ENCODE assay signal across 29 cellular contexts in the genomic region with DNA sequence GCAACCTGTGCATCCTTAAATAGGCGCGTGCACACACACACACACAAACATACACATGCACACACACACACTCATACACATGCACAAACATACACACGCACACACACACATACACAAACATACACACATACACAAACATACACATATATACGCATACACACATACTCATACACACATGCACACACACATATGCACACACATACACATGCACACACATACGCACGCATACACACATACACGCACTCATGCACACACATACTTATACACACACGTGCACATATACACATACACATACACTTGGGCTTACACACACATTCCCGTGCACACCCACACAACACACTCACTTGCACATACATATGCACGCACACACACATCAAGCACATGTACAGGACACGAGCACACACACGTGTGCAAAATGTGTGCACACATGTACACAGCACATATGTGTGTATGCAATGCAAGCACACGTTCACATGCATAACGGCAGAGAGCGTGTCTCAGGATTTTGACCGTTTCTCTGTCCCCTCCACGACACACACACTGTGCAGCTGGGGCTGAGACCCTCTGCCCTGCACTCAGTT.
DNase-seq lines count a peak whose midpoint lies in the region; ATAC-seq, FAIRE-seq and TF ChIP-seq lines count a peak whose summit lies in the region.
"Had no signal": no experiment of that assay in that cellular context is flagged by ENCODE, and none has a peak within 500 bp of the region (broad histone marks: within the 10 kb centered on the region; RNA-seq: fewer than 3 reads in every experiment).

No MANE protein-coding gene starts in this region.

- peak overlapping the region in 3 of 4 donors; percentile 73 to 86 (median 80) for H3K27ac ChIP-seq in pancreas
- no peak overlapping the region for H3K27ac ChIP-seq in small intestine (ENCODE audit: low read depth in 1 of 2, low read length in 1 of 2)
- H3K27ac ChIP-seq: foreskin keratinocyte, neutrophil had no signal

- ATAC-seq in activated CD8-positive, alpha-beta T cell treated with anti-CD3 and anti-CD28 coated beads, Interleukin-2, amount 10 ng/mL, durations not matched to agents 7 days and 5 days = no peak
- no peak for ATAC-seq in activated CD8-positive, alpha-beta T cell treated with anti-CD3 and anti-CD28 coated beads for 36 hours
- no peak for ATAC-seq in pancreas
- ATAC-seq: foreskin keratinocyte had no signal

- H3K36me3 ChIP-seq in pancreas = no peaks in the 10 kb centered on the region
- no peaks in the 10 kb centered on the region for H3K36me3 ChIP-seq in small intestine (ENCODE audit: control insufficient read depth in 2 of 2, insufficient read depth in 2 of 2, low read length in 2 of 2)
- H3K36me3 ChIP-seq: HAP-1, neutrophil, transverse colon had no signal

- POLR2A ChIA-PET in activated CD8-positive, alpha-beta T cell treated with anti-CD3 and anti-CD28 coated beads, Interleukin-2, amount 10 ng/mL, durations not matched to agents 7 days and 5 days (lab: Charles Lee) = no interaction called here
- POLR2A ChIA-PET in activated CD8-positive, alpha-beta T cell treated with anti-CD3 and anti-CD28 coated beads for 36 hours (lab: Charles Lee) = no interaction called here

- intact Hi-C loops in activated CD8-positive, alpha-beta T cell treated with anti-CD3 and anti-CD28 coated beads for 36 hours (cut with micrococcal nuclease) = no loop called here
- intact Hi-C loops in pancreas (cut with DNase I) = no loop called here

- CTCF ChIA-PET in activated CD8-positive, alpha-beta T cell treated with anti-CD3 and anti-CD28 coated beads, Interleukin-2, amount 10 ng/mL, durations not matched to agents 7 days and 5 days (lab: Charles Lee) = no interaction called here
- CTCF ChIA-PET in activated CD8-positive, alpha-beta T cell treated with anti-CD3 and anti-CD28 coated beads for 36 hours (lab: Charles Lee) = no interaction called here

- H3K9me3 Mint-ChIP-seq in activated CD8-positive, alpha-beta T cell treated with anti-CD3 and anti-CD28 coated beads, Interleukin-2, amount 10 ng/mL, durations not matched to agents 7 days and 5 days (ENCODE audit: insufficient read depth) = no peaks in the 10 kb centered on the region
- H3K9me3 Mint-ChIP-seq in activated CD8-positive, alpha-beta T cell treated with anti-CD3 and anti-CD28 coated beads for 36 hours = no peaks in the 10 kb centered on the region
- H3K9me3 Mint-ChIP-seq in brain = peaks cover 0 to 13% (median 4%) of the 10 kb centered on the region in 5 experiments

- TF ChIP-seq CTCF in activated CD8-positive, alpha-beta T cell treated with anti-CD3 and anti-CD28 coated beads for 36 hours (IDR thresholded peaks at IDR 0.05) = no peak
- TF ChIP-seq CTCF in brain (conservative IDR thresholded peaks at IDR 0.05) (no peak), pancreas (IDR thresholded peaks at IDR 0.05) (no peak)

- DNase-seq in activated CD8-positive, alpha-beta T cell treated with anti-CD3 and anti-CD28 coated beads, Interleukin-2, amount 10 ng/mL, durations not matched to agents 7 days and 5 days = no peak
- DNase-seq in activated CD8-positive, alpha-beta T cell treated with anti-CD3 and anti-CD28 coated beads for 36 hours = no peak
- DNase-seq in pancreas (no peak), small intestine (no peak), NCI-H128 (lab: John Stamatoyannopoulos, UW; ENCODE audit: unreplicated experiment) (no peak), middle frontal gyrus (ENCODE audit: extremely low spot score, low spot score) (no peak)
- DNase-seq in stimulated activated CD4-positive, alpha-beta T cell treated with anti-CD3 and anti-CD28 coated beads, Interleukin-1b, Interleukin-23, amount 100 ng/mL, for 48 hours = no peak
- DNase-seq: 8988T; activated CD4-positive, alpha-beta T cell treated with anti-CD3 and anti-CD28 coated beads for 1 hour; activated effector memory CD4-positive, alpha-beta T cell treated with Interleukin-2 at 50 U/mL for 16 hours; activated naive CD8-positive, alpha-beta T cell treated with anti-CD3 and anti-CD28 coated beads, Interleukin-2, amount 10 ng/mL, durations not matched to agents 7 days and 5 days; AML-193; CD8-positive, alpha-beta memory T cell; endodermal cell; foreskin keratinocyte; Karpas-422; NCI-H1436 treated with DMSO at 0.1 percent for 48 hours; NCI-H2107 had no signal

- H3K27me3 ChIP-seq in pancreas = no peaks in the 10 kb centered on the region
- H3K27me3 ChIP-seq in small intestine (ENCODE audit: control insufficient read depth in 2 of 2, insufficient read depth in 2 of 2, low read length in 2 of 2) = no peaks in the 10 kb centered on the region
- H3K27me3 ChIP-seq: foreskin keratinocyte, transverse colon had no signal

- H3K4me3 ChIP-seq in pancreas (no peak overlapping the region), small intestine (ENCODE audit: low read depth in 1 of 2, low read length in 2 of 2) (no peak overlapping the region)
- H3K4me3 ChIP-seq: HAP-1, lung, skin epidermis, transverse colon had no signal

- FAIRE-seq in pancreas (lab: Jason Lieb, UNC) = no peak
- no peak for FAIRE-seq in small intestine (lab: Jason Lieb, UNC)
- FAIRE-seq: astrocyte, GM19239, TTC549 had no signal

- H3K4me1 Mint-ChIP-seq in activated CD8-positive, alpha-beta T cell treated with anti-CD3 and anti-CD28 coated beads, Interleukin-2, amount 10 ng/mL, durations not matched to agents 7 days and 5 days (ENCODE audit: low read depth) = peaks cover 20% of the 10 kb centered on the region
- peaks cover 3% of the 10 kb centered on the region for H3K4me1 Mint-ChIP-seq in activated CD8-positive, alpha-beta T cell treated with anti-CD3 and anti-CD28 coated beads for 36 hours (ENCODE audit: low read depth)
- H3K4me1 Mint-ChIP-seq in brain = peaks cover 49% of the 10 kb centered on the region

- H3K36me3 Mint-ChIP-seq in activated CD8-positive, alpha-beta T cell treated with anti-CD3 and anti-CD28 coated beads, Interleukin-2, amount 10 ng/mL, durations not matched to agents 7 days and 5 days (ENCODE audit: low read depth) = peaks cover 4% of the 10 kb centered on the region
- no peaks in the 10 kb centered on the region for H3K36me3 Mint-ChIP-seq in activated CD8-positive, alpha-beta T cell treated with anti-CD3 and anti-CD28 coated beads for 36 hours (ENCODE audit: low read depth)
- H3K36me3 Mint-ChIP-seq in brain = no peaks in the 10 kb centered on the region
- H3K36me3 Mint-ChIP-seq: CD8-positive, alpha-beta memory T cell had no signal

- no peak overlapping the region for H3K4me3 Mint-ChIP-seq in activated CD8-positive, alpha-beta T cell treated with anti-CD3 and anti-CD28 coated beads, Interleukin-2, amount 10 ng/mL, durations not matched to agents 7 days and 5 days
- H3K4me3 Mint-ChIP-seq in activated CD8-positive, alpha-beta T cell treated with anti-CD3 and anti-CD28 coated beads for 36 hours = no peak overlapping the region
- peak overlapping the region in 1 of 5 experiments; percentile 72 for H3K4me3 Mint-ChIP-seq in brain
- H3K4me3 Mint-ChIP-seq: activated naive CD8-positive, alpha-beta T cell treated with anti-CD3 and anti-CD28 coated beads, Interleukin-2, amount 10 ng/mL, durations not matched to agents 7 days and 5 days; central memory CD8-positive, alpha-beta T cell; dendritic cell treated with granulocyte-macrophage colony-stimulating factor and Interleukin-4, amounts not matched to agents 40 ng/mL and 50 ng/mL, for 4 days; endodermal cell had no signal

- H3K27me3 Mint-ChIP-seq in activated CD8-positive, alpha-beta T cell treated with anti-CD3 and anti-CD28 coated beads, Interleukin-2, amount 10 ng/mL, durations not matched to agents 7 days and 5 days (ENCODE audit: low read depth) = no peaks in the 10 kb centered on the region
- H3K27me3 Mint-ChIP-seq in activated CD8-positive, alpha-beta T cell treated with anti-CD3 and anti-CD28 coated beads for 36 hours = no peaks in the 10 kb centered on the region
- H3K27me3 Mint-ChIP-seq in brain = peaks cover 4% of the 10 kb centered on the region
- H3K27me3 Mint-ChIP-seq: central memory CD8-positive, alpha-beta T cell had no signal

- H3K4me1 ChIP-seq in pancreas = peaks cover 17 to 24% (median 18%) of the 10 kb centered on the region in 3 donors
- no peaks in the 10 kb centered on the region for H3K4me1 ChIP-seq in small intestine (ENCODE audit: control insufficient read depth in 2 of 2, insufficient read depth in 1 of 2, low read depth in 1 of 2, low read length in 1 of 2)
- H3K4me1 ChIP-seq: HAP-1 had no signal

- no peaks in the 10 kb centered on the region for H3K9me3 ChIP-seq in pancreas
- H3K9me3 ChIP-seq in small intestine (ENCODE audit: control insufficient read depth, low read depth) = no peaks in the 10 kb centered on the region
- H3K9me3 ChIP-seq: HAP-1, neutrophil, transverse colon had no signal

- peak overlapping the region; percentile 25 for H3K27ac Mint-ChIP-seq in activated CD8-positive, alpha-beta T cell treated with anti-CD3 and anti-CD28 coated beads, Interleukin-2, amount 10 ng/mL, durations not matched to agents 7 days and 5 days
- H3K27ac Mint-ChIP-seq in activated CD8-positive, alpha-beta T cell treated with anti-CD3 and anti-CD28 coated beads for 36 hours = no peak overlapping the region
- H3K27ac Mint-ChIP-seq in brain = peak overlapping the region; percentile 25 to 96 (median 71)
- H3K27ac Mint-ChIP-seq: activated naive CD8-positive, alpha-beta T cell treated with anti-CD3 and anti-CD28 coated beads, Interleukin-2, amount 10 ng/mL, durations not matched to agents 7 days and 5 days; dendritic cell treated with granulocyte-macrophage colony-stimulating factor and Interleukin-4, amounts not matched to agents 40 ng/mL and 50 ng/mL, for 4 days had no signal

- 90 to 92% methylated on average over 17 of the region's 17 CpGs for WGBS in pancreas, 2 donors
- 82 to 88% (median 87%) methylated on average over 17 of the region's 17 CpGs for WGBS in small intestine, 3 donors

Comparison
In these comparisons a context has a peak if more than half of its experiments do, and no peak if none do; other contexts are left out.
1. H3K27ac ChIP-seq: peak in pancreas (3 of 4); none in small intestine (0 of 2).